19 cellular contexts compared by ENCODE assay signal in the genomic region with DNA sequence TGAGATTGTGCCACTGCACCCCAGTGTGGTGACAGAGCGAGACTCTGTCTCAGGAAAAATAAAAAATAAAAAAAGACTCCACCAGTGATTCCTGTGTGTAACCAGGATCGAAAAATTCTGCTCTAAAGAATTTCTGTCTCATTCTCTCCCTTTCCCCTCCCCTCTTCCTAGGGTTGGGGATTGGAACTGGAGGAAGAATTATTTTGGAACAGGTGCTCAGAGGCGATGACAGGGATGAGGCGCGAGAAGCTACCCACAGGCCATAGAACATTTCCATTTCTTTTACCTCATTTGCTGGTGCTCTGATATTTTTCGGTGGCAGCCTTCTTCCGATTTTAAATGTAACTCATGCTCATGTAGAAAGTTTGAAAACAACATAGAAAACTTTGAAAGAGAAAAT.
"Had no signal": no experiment of that assay in that cellular context is flagged by ENCODE, and none has a peak within 500 bp of the region (broad histone marks: within the 10 kb centered on the region; RNA-seq: fewer than 3 reads in every experiment).

No MANE protein-coding gene starts in this region.

- H3K27me3 ChIP-seq: MG63 had no signal

- H3K9me3 ChIP-seq: MG63, SK-N-SH had no signal

- H3K4me3 ChIP-seq: MG63 had no signal

- DNase-seq: KBM-7, MG63, NCI-H1092, NCI-H1105 treated with DMSO at 0.1 percent for 48 hours, NCI-H1417 treated with DMSO at 0.1 percent for 48 hours, NCI-H146, NCI-H1694 treated with DMSO at 0.1 percent for 48 hours, NCI-H1930, NCI-H2081, NCI-H2107, NCI-H2227 treated with DMSO at 0.1 percent for 48 hours, NCI-H524, NCI-H69, NCI-H774, Right ventricle myocardium superior, RPMI8226, SIG-M5, SK-N-SH had no signal

- FAIRE-seq: RCC 7860 had no signal
